Comparison of ENCODE assay signal across 6 cellular contexts in genomic region chr7:8058322-8058721, GRCh38.
"Had no signal": no experiment of that assay in that cellular context is flagged by ENCODE, and none has a peak within 500 bp of the region (broad histone marks: within the 10 kb centered on the region; RNA-seq: fewer than 3 reads in every experiment).

No MANE protein-coding gene starts in this region.

- H3K4me3 ChIP-seq: GM23338 had no signal

- H3K4me2 ChIP-seq: GM23338 had no signal

- FAIRE-seq: H1, HTR-8/SVneo had no signal

- H2AFZ ChIP-seq: GM23338 had no signal

- DNase-seq: H9, HCEC 1CT, IMR-90 had no signal

- ATAC-seq: GM23338 had no signal
